ENCODE assay signal across 8 cellular contexts in genomic region chr16:74607310-74607966, GRCh38. TPM values are rescaled to one million over a fixed set of nuclear protein-coding genes. Genes with fewer than 3 reads are reported as not detected.
DNase-seq lines count a peak whose midpoint lies in the region; ATAC-seq and TF ChIP-seq lines count a peak whose summit lies in the region.

No MANE protein-coding gene starts in this region.

- H4K20me1 ChIP-seq in IMR-90 (ENCODE audit: insufficient read depth, low read length), result peaks cover 35% of the 10 kb centered on the region; the same call in 1 of the 2 replicates

- in situ Hi-C loops in IMR-90 (cut with MboI; ENCODE audit: low sequenced_read_pairs), result no loop called here

- WGBS in IMR-90 (ENCODE audit: extremely low coverage in 2 of 2, insufficient read length in 1 of 2), 2 experiments, result 20% methylated on average over 1 of the region's 14 CpGs; no CpG with 5 or more reads in 1 of the 2 experiments

- peaks cover 0 to 32% of the 10 kb centered on the region in 2 experiments; a peak in 3 of 4 replicates for H3K79me1 ChIP-seq in IMR-90 (ENCODE audit: low read depth in 1 of 2, low read length in 2 of 2)

- no peaks in the 10 kb centered on the region for H3K9me3 Mint-ChIP-seq in chondrocyte (ENCODE audit: low read depth)
- H3K9me3 Mint-ChIP-seq in nephron, result no peaks in the 10 kb centered on the region

- H2AK5ac ChIP-seq in IMR-90 (ENCODE audit: low read depth, low read length), result peak overlapping the region; percentile 65

- peak overlapping the region; percentile 69; the same call in 2 of the 3 replicates for H2BK15ac ChIP-seq in IMR-90 (ENCODE audit: low read depth, low read length)

- ATAC-seq in GM19452 (IDR thresholded peaks at IDR 0.05; ENCODE audit: unreplicated experiment) (peak; percentile 31), IMR-90 (ENCODE audit: low read depth) (no peak), HG03139 (IDR thresholded peaks at IDR 0.05; ENCODE audit: unreplicated experiment) (no peak)

- dilution Hi-C loops in IMR-90 (cut with HindIII; ENCODE audit: low sequenced_read_pairs, unreplicated experiment), result no loop called here

- no peaks in the 10 kb centered on the region for H3K27me3 ChIP-seq in IMR-90 (ENCODE audit: control insufficient read depth, insufficient read depth, low read length)

- peak overlapping the region; percentile 97 for H2AFZ ChIP-seq in IMR-90 (replicated peaks; ENCODE audit: low read length, poor library complexity)

- H3K9ac ChIP-seq in IMR-90 (ENCODE audit: low read depth, low read length), result peak overlapping the region; percentile 67; the same call in 1 of the 2 replicates

- H3K9me1 ChIP-seq in IMR-90 (ENCODE audit: insufficient read depth, low read length), result peaks cover 11% of the 10 kb centered on the region

- H4K5ac ChIP-seq in IMR-90 (ENCODE audit: low read depth, low read length), result peak overlapping the region; percentile 79

- peak overlapping the region; percentile 73 for H2AK9ac ChIP-seq in IMR-90 (replicated peaks; ENCODE audit: low read depth, low read length, poor library complexity)

- POLR2A ChIA-PET in IMR-90 (lab: Charles Lee; ENCODE audit: unreplicated experiment), result interaction anchor here (0.6 kb wide), 1 partner anchor 95 kb away, joined by 5 read pairs; no protein-coding TSS in a partner anchor

- peak overlapping the region; percentile 86 for H4K91ac ChIP-seq in IMR-90 (ENCODE audit: insufficient read depth, low read depth, low read length)

- H3K4me1 Mint-ChIP-seq in chondrocyte (ENCODE audit: low read depth), result peaks cover 55% of the 10 kb centered on the region
- H3K4me1 Mint-ChIP-seq in nephron, result peaks cover 38% of the 10 kb centered on the region

- peak overlapping the region; percentile 73 for H2BK5ac ChIP-seq in IMR-90 (ENCODE audit: low read depth, low read length, poor library complexity, severe bottlenecking)

- H3K23ac ChIP-seq in IMR-90 (ENCODE audit: low read depth, low read length), result peak overlapping the region; percentile 96

- peak overlapping the region; percentile 74 for H3K18ac ChIP-seq in IMR-90 (ENCODE audit: low read depth, low read length)

- H3K4me2 ChIP-seq in IMR-90 (ENCODE audit: low read depth, low read length), result peak overlapping the region; percentile 90

- H2BK20ac ChIP-seq in IMR-90 (ENCODE audit: low read depth, low read length), result peak overlapping the region; percentile 81

- peaks cover 13% of the 10 kb centered on the region for H3K4me1 ChIP-seq in IMR-90 (ENCODE audit: control insufficient read depth, insufficient read depth, low read length)

- peak overlapping the region; percentile 98 for H3K14ac ChIP-seq in IMR-90 (replicated peaks; ENCODE audit: low read depth, low read length)

- H3K27me3 Mint-ChIP-seq in chondrocyte (ENCODE audit: low read depth) (no peaks in the 10 kb centered on the region), nephron (ENCODE audit: low read depth) (no peaks in the 10 kb centered on the region)

- peak overlapping the region; percentile 83 for H3K4me3 ChIP-seq in IMR-90 (ENCODE audit: insufficient read depth, low read depth, low read length)

- H3K9me3 ChIP-seq in IMR-90 (ENCODE audit: control insufficient read depth, insufficient read depth, low read length), result no peaks in the 10 kb centered on the region

- H3K36me3 ChIP-seq in IMR-90 (ENCODE audit: control insufficient read depth, insufficient read depth, low read length), result no peaks in the 10 kb centered on the region

- H3K27ac ChIP-seq in IMR-90 (ENCODE audit: insufficient read depth, low read length), result peak overlapping the region; percentile 42

- H3K36me3 Mint-ChIP-seq in chondrocyte (ENCODE audit: low read depth), result no peaks in the 10 kb centered on the region
- H3K36me3 Mint-ChIP-seq in nephron (ENCODE audit: low read depth), result no peaks in the 10 kb centered on the region

- no TSS peak for BruUV-seq in IMR-90 (replicated peaks; lab: Mats Ljungman, UMichigan)

- intact Hi-C loops in IMR-90 (cut with micrococcal nuclease), result loop anchor here (5.0 kb wide), 1 partner anchor 125 kb away; no protein-coding TSS in a partner anchor

- peak overlapping the region; percentile 84 for H2BK120ac ChIP-seq in IMR-90 (ENCODE audit: low read depth, low read length)

- H3K56ac ChIP-seq in IMR-90 (ENCODE audit: extremely low read depth, insufficient read depth, low read length), result peak overlapping the region; percentile 72

- CTCF ChIA-PET in IMR-90 (lab: Yijun Ruan, JAX), result interaction anchor here (1.1 kb wide), 1 partner anchor 16 kb away, joined by 3 read pairs; no protein-coding TSS in a partner anchor

- TF ChIP-seq CTCF in IMR-90 (conservative IDR thresholded peaks at IDR 0.05; ENCODE audit: low read depth, low read length) (no peak), chondrocyte (IDR thresholded peaks at IDR 0.05) (no peak), nephron (IDR thresholded peaks at IDR 0.05; ENCODE audit: unreplicated experiment in 3 of 3) (no peak)

- TF ChIP-seq POLR2A in IMR-90 (IDR thresholded peaks at IDR 0.05; ENCODE audit: low read depth, low read length), result no peak

- H3K4me3 Mint-ChIP-seq in chondrocyte (ENCODE audit: unreplicated experiment), result peak overlapping the region; percentile 99
- H3K4me3 Mint-ChIP-seq in nephron, result peak overlapping the region; percentile 89 to 96 (median 94)

- no peak for TF ChIP-seq RAD21 in IMR-90 (IDR thresholded peaks at IDR 0.05; ENCODE audit: low read length)

- H3K4ac ChIP-seq in IMR-90 (ENCODE audit: low read depth, low read length), result peak overlapping the region; percentile 93

- DNase-seq in DMS153 (lab: John Stamatoyannopoulos, UW), result peak; percentile 58
- no peak for DNase-seq in IMR-90
- DNase-seq in chondrocyte (ENCODE audit: low spot score), result no peak
- no peak for DNase-seq in cerebellum (ENCODE audit: low spot score)
- DNase-seq in T1000 (lab: John Stamatoyannopoulos, UW), result no peak

- H3K27ac Mint-ChIP-seq in chondrocyte (ENCODE audit: unreplicated experiment) (peak overlapping the region; percentile 99), nephron (peak overlapping the region; percentile 94 to 97 (median 94))

- H4K8ac ChIP-seq in IMR-90 (ENCODE audit: low read depth in 2 of 2, low read length in 2 of 2), result peak overlapping the region; percentile 82 to 95

TF ChIP-seq in IMR-90, 13 proteins besides CTCF, POLR2A, EP300 and RAD21:
- TF ChIP-seq USF2 (IDR thresholded peaks at IDR 0.05; ENCODE audit: low read depth, low read length) (no peak), BHLHE40 (IDR thresholded peaks at IDR 0.05; ENCODE audit: low read depth, low read length) (no peak), CEBPB (IDR thresholded peaks at IDR 0.05; ENCODE audit: low read depth, low read length) (no peak)

RNA-seq across cellular contexts. Expression of gene GLG1, which starts 0.5 kb away (rescaled TPM):
- total RNA-seq in IMR-90 (2012; rRNA removed) (90.0 and 91.0 TPM in 2 replicates), chondrocyte (241 to 277 TPM (median 276 TPM) in 3 replicates), cerebellum (98.6 TPM)
- 93.1 and 107 TPM in 2 replicates for polyA plus RNA-seq in IMR-90 (2012; rRNA removed)
- polyA plus RNA-seq in IMR-90 (2012; cell fraction: cytosol; rRNA removed), result 51.2 and 73.5 TPM in 2 replicates
- 46.2 and 115 TPM in 2 replicates for polyA plus RNA-seq in IMR-90 (2012; cell fraction: nucleus; rRNA removed; ENCODE audit: low replicate concordance)

RNA-seq across cellular contexts. Expression of gene RFWD3, which starts 59.2 kb away (rescaled TPM):
- total RNA-seq in IMR-90 (2012; rRNA removed), result 27.6 and 28.3 TPM in 2 replicates
- 14.9 and 16.7 TPM in 2 replicates for polyA plus RNA-seq in IMR-90 (2012; rRNA removed)
- 5.4 and 7.1 TPM in 2 replicates for polyA plus RNA-seq in IMR-90 (2012; cell fraction: cytosol; rRNA removed)
- 10.9 and 17.0 TPM in 2 replicates for polyA plus RNA-seq in IMR-90 (2012; cell fraction: nucleus; rRNA removed; ENCODE audit: low replicate concordance)
- total RNA-seq in chondrocyte, result 22.3 to 32.2 TPM (median 23.2 TPM) in 3 replicates
- total RNA-seq in cerebellum, result 20.4 TPM
